8 cellular contexts compared by ENCODE assay signal in genomic region chr11:62575156-62575555, GRCh38. TPM values are rescaled to one million over a fixed set of nuclear protein-coding genes. Genes with fewer than 3 reads are reported as not detected.
A peak's percentile ranks its signal among the peaks of the same experiment; 100 is the strongest.
DNase-seq lines count a peak whose midpoint lies in the region; ATAC-seq, FAIRE-seq and TF ChIP-seq lines count a peak whose summit lies in the region.

No MANE protein-coding gene starts in this region.

- no peaks in the 10 kb centered on the region for H3K9me3 Mint-ChIP-seq in activated B cell treated with CpG ODN at 0.5 μM for 24 hours

- H3K4me1 Mint-ChIP-seq in activated B cell treated with CpG ODN at 0.5 μM for 24 hours, result peaks cover 46% of the 10 kb centered on the region

- in situ Hi-C loops in HAP-1 (cut with MboI; ENCODE audit: low sequenced_read_pairs), result no loop called here

- FAIRE-seq in small intestine (lab: Jason Lieb, UNC), result no peak

- intact Hi-C loops in activated B cell treated with CpG ODN at 0.5 μM for 24 hours (cut with micrococcal nuclease), result no loop called here

- CTCF ChIA-PET in activated B cell treated with CpG ODN at 0.5 μM for 24 hours (lab: Charles Lee), result interaction anchor here (1.2 kb wide), 1 partner anchor 150 kb away, joined by 4 read pairs; no protein-coding TSS in a partner anchor

- TF ChIP-seq CTCF in activated B cell treated with CpG ODN at 0.5 μM for 24 hours (IDR thresholded peaks at IDR 0.05) (no peak), right atrium auricular region (IDR thresholded peaks at IDR 0.05) (no peak)

- peak overlapping the region; percentile 91 to 96 for H3K27ac ChIP-seq in right atrium auricular region
- H3K27ac ChIP-seq in small intestine (ENCODE audit: low read depth in 1 of 2, low read length in 1 of 2), result peak overlapping the region; percentile 1 to 89

- WGBS in small intestine, 3 donors, result 33 to 56% (median 35%) methylated on average over 16 to 17 of the region's 17 CpGs

- POLR2A ChIA-PET in activated B cell treated with CpG ODN at 0.5 μM for 24 hours (lab: Charles Lee), result interaction anchor here (0.6 to 4.8 kb wide), 15 partner anchors 16 to 1584 kb away, joined by 3 to 121 read pairs (median 8); partner anchors contain the start of genes B3GAT3, C11orf98, CSKMT and EML3

- DNase-seq in HAP-1 (ENCODE audit: low spot score in 2 of 2) (no peak), activated B cell treated with CpG ODN at 0.5 μM for 24 hours (no peak), right atrium auricular region (ENCODE audit: low spot score) (no peak), small intestine (peak; percentile 42), amniotic stem cell (lab: John Stamatoyannopoulos, UW) (no peak), cortex of kidney (lab: John Stamatoyannopoulos, UW) (no peak)
- no peak for DNase-seq in activated CD4-positive, alpha-beta T cell treated with anti-CD3 and anti-CD28 coated beads for 1 hour

- ATAC-seq in activated B cell treated with CpG ODN at 0.5 μM for 24 hours (ENCODE audit: low read depth), result no peak
- ATAC-seq in GM19455 (IDR thresholded peaks at IDR 0.05; ENCODE audit: unreplicated experiment), result no peak

- peaks cover 70% of the 10 kb centered on the region for H3K36me3 Mint-ChIP-seq in activated B cell treated with CpG ODN at 0.5 μM for 24 hours (ENCODE audit: low read depth)

- peaks cover 79% of the 10 kb centered on the region for H3K36me3 ChIP-seq in HAP-1 (replicated peaks)
- peaks cover 49% of the 10 kb centered on the region for H3K36me3 ChIP-seq in right atrium auricular region
- H3K36me3 ChIP-seq in small intestine (ENCODE audit: control insufficient read depth in 2 of 2, insufficient read depth in 2 of 2, low read length in 2 of 2), result peaks cover 0 to 4% of the 10 kb centered on the region in 2 donors

- no peaks in the 10 kb centered on the region for H3K27me3 ChIP-seq in HAP-1 (ENCODE audit: low read depth)
- no peaks in the 10 kb centered on the region for H3K27me3 ChIP-seq in right atrium auricular region
- H3K27me3 ChIP-seq in small intestine (ENCODE audit: control insufficient read depth in 2 of 2, insufficient read depth in 2 of 2, low read length in 2 of 2), result no peaks in the 10 kb centered on the region

- no peaks in the 10 kb centered on the region for H3K27me3 Mint-ChIP-seq in activated B cell treated with CpG ODN at 0.5 μM for 24 hours

- H3K4me3 Mint-ChIP-seq in activated B cell treated with CpG ODN at 0.5 μM for 24 hours, result peak overlapping the region; percentile 97

- no peaks in the 10 kb centered on the region for H3K9me3 ChIP-seq in HAP-1
- H3K9me3 ChIP-seq in right atrium auricular region, result no peaks in the 10 kb centered on the region
- no peaks in the 10 kb centered on the region for H3K9me3 ChIP-seq in small intestine (ENCODE audit: control insufficient read depth, low read depth)

- peak overlapping the region; percentile 89 for H3K4me3 ChIP-seq in HAP-1
- H3K4me3 ChIP-seq in right atrium auricular region, result peak overlapping the region; percentile 43 to 85
- peak overlapping the region in 1 of 2 donors; percentile 55 for H3K4me3 ChIP-seq in small intestine (ENCODE audit: low read depth in 1 of 2, low read length in 2 of 2)

- H3K27ac Mint-ChIP-seq in activated B cell treated with CpG ODN at 0.5 μM for 24 hours, result no peak overlapping the region

- peaks cover 24% of the 10 kb centered on the region for H3K4me1 ChIP-seq in HAP-1
- peaks cover 0 to 36% of the 10 kb centered on the region in 2 donors for H3K4me1 ChIP-seq in right atrium auricular region
- peaks cover 0 to 5% of the 10 kb centered on the region in 2 donors for H3K4me1 ChIP-seq in small intestine (ENCODE audit: control insufficient read depth in 2 of 2, insufficient read depth in 1 of 2, low read depth in 1 of 2, low read length in 1 of 2)

RNA-seq across cellular contexts. Expression of gene EEF1G, which starts 1.5 kb away (rescaled TPM):
- 2,373 and 2,524 TPM in 2 replicates for total RNA-seq in activated B cell treated with CpG ODN at 0.5 μM for 24 hours
- 1,000 to 10,000 TPM in 1 of 2 donors, 100 to 1,000 TPM in 1; 707 to 1,175 TPM for total RNA-seq in right atrium auricular region
- 1,000 to 10,000 TPM; 1,124 to 2,500 (median 1,741) TPM for polyA plus RNA-seq in small intestine

RNA-seq across cellular contexts. Expression of gene TUT1, which starts 16.2 kb away (rescaled TPM):
- total RNA-seq in activated B cell treated with CpG ODN at 0.5 μM for 24 hours (27.8 and 30.9 TPM in 2 replicates), right atrium auricular region (1 to 10 TPM; 5.4 to 5.7 TPM)
- 10 to 100 TPM in 2 of 3 donors, 1 to 10 TPM in 1; 7.8 to 20.1 (median 13.7) TPM for polyA plus RNA-seq in small intestine

RNA-seq across cellular contexts. Expression of gene MTA2, which starts 26.5 kb away (rescaled TPM):
- total RNA-seq in activated B cell treated with CpG ODN at 0.5 μM for 24 hours (170 and 175 TPM in 2 replicates), right atrium auricular region (10 to 100 TPM; 30.0 to 40.5 TPM)
- polyA plus RNA-seq in small intestine, result 10 to 100 TPM; 40.5 to 64.7 (median 40.9) TPM

RNA-seq across cellular contexts. Expression of gene AHNAK, which starts 28.6 kb away (rescaled TPM):
- total RNA-seq in activated B cell treated with CpG ODN at 0.5 μM for 24 hours (246 and 248 TPM in 2 replicates), right atrium auricular region (100 to 1,000 TPM; 270 to 441 TPM)
- polyA plus RNA-seq in small intestine, result 100 to 1,000 TPM in 1 of 3 donors, 10 to 100 TPM in 2; 72.1 to 110 (median 74.0) TPM

RNA-seq across cellular contexts. Expression of gene EML3, which starts 37.4 kb away (rescaled TPM):
- 115 and 128 TPM in 2 replicates for total RNA-seq in activated B cell treated with CpG ODN at 0.5 μM for 24 hours
- total RNA-seq in right atrium auricular region, result 10 to 100 TPM; 15.8 to 21.3 TPM
- 10 to 100 TPM; 28.8 to 46.2 (median 42.3) TPM for polyA plus RNA-seq in small intestine
